Comparison of ENCODE assay signal across 8 cellular contexts in genomic region chr4:86498560-86499166, GRCh38.
DNase-seq lines count a peak whose midpoint lies in the region; ATAC-seq and TF ChIP-seq lines count a peak whose summit lies in the region.

No MANE protein-coding gene starts in this region.

- H3K4me2 ChIP-seq in smooth muscle cell = peak overlapping the region; percentile 70

- TF ChIP-seq CTCF in Calu3 (IDR thresholded peaks at IDR 0.05; ENCODE audit: unreplicated experiment) (peak; percentile 61), left ventricle myocardium inferior (IDR thresholded peaks at IDR 0.05; ENCODE audit: borderline replicate concordance) (peak; percentile 84), smooth muscle cell (IDR thresholded peaks at IDR 0.05; ENCODE audit: borderline replicate concordance, insufficient read depth, poor library complexity, severe bottlenecking) (peak; percentile 89)

- no peaks in the 10 kb centered on the region for H3K36me3 Mint-ChIP-seq in Calu3 (ENCODE audit: insufficient read depth, unreplicated experiment)
- H3K36me3 Mint-ChIP-seq in activated T-helper 17 cell treated with anti-CD3 and anti-CD28 coated beads, Interleukin-2, amount 50 U/mL, for 72 hours (ENCODE audit: low read depth) = no peaks in the 10 kb centered on the region

- peak; percentile 81 for ATAC-seq in HG03135 (IDR thresholded peaks at IDR 0.05; ENCODE audit: unreplicated experiment)
- peak; percentile 74 for ATAC-seq in activated T-helper 17 cell treated with anti-CD3 and anti-CD28 coated beads, Interleukin-2, amount 50 U/mL, for 72 hours (replicated peaks)

- DNase-seq in Calu3 (peak; percentile 8), GM19238 (ENCODE audit: insufficient read length, low spot score) (peak; percentile 10), NCI-H2171 treated with DMSO at 0.1 percent for 48 hours (lab: John Stamatoyannopoulos, UW) (peak; percentile 27), left ventricle myocardium inferior (no peak), smooth muscle cell (lab: John Stamatoyannopoulos, UW; ENCODE audit: unreplicated experiment) (no peak), GM19240 (ENCODE audit: insufficient read length, low spot score) (no peak)

- H3K9me3 ChIP-seq in left ventricle myocardium inferior (replicated peaks) (no peaks in the 10 kb centered on the region), smooth muscle cell (replicated peaks; ENCODE audit: low read depth) (no peaks in the 10 kb centered on the region)

- CTCF ChIA-PET in Calu3 (lab: Charles Lee) = interaction anchor here (0.6 to 1.0 kb wide), 5 partner anchors 24 to 721 kb away, joined by 3 to 5 read pairs (median 3); partner anchors contain the start of genes C4orf36 and PTPN13

- H3K27ac ChIP-seq in left ventricle myocardium inferior (replicated peaks) = no peak overlapping the region
- H3K27ac ChIP-seq in smooth muscle cell (ENCODE audit: low read depth) = peak overlapping the region; percentile 4

- no peak overlapping the region for H3K27ac Mint-ChIP-seq in Calu3 (ENCODE audit: unreplicated experiment)
- no peak overlapping the region for H3K27ac Mint-ChIP-seq in activated T-helper 17 cell treated with anti-CD3 and anti-CD28 coated beads, Interleukin-2, amount 50 U/mL, for 72 hours

- intact Hi-C loops in Calu3 (cut with micrococcal nuclease; ENCODE audit: unreplicated experiment) (loop anchor here (1.0 to 10.0 kb wide), 5 partner anchors 84 to 397 kb away; no protein-coding TSS in a partner anchor), left ventricle myocardium inferior (cut with micrococcal nuclease) (loop anchor here (5.0 kb wide), 1 partner anchor 399 kb away; no protein-coding TSS in a partner anchor)

- peaks cover 18% of the 10 kb centered on the region for H3K4me1 Mint-ChIP-seq in Calu3 (ENCODE audit: low read depth, unreplicated experiment)
- no peaks in the 10 kb centered on the region for H3K4me1 Mint-ChIP-seq in activated T-helper 17 cell treated with anti-CD3 and anti-CD28 coated beads, Interleukin-2, amount 50 U/mL, for 72 hours

- no peak overlapping the region for H3K4me3 ChIP-seq in left ventricle myocardium inferior
- H3K4me3 ChIP-seq in smooth muscle cell = no peak overlapping the region

- H3K36me3 ChIP-seq in left ventricle myocardium inferior (no peaks in the 10 kb centered on the region), smooth muscle cell (ENCODE audit: low read depth) (no peaks in the 10 kb centered on the region)

- H3K27me3 ChIP-seq in left ventricle myocardium inferior (ENCODE audit: low read depth) = no peaks in the 10 kb centered on the region
- H3K27me3 ChIP-seq in smooth muscle cell (ENCODE audit: low read depth) = no peaks in the 10 kb centered on the region

- WGBS in smooth muscle cell (ENCODE audit: low lambda C conversion rate) = 13% methylated on average over 4 of the region's 4 CpGs

- peaks cover 12% of the 10 kb centered on the region for H3K4me1 ChIP-seq in left ventricle myocardium inferior
- H3K4me1 ChIP-seq in smooth muscle cell (ENCODE audit: low read depth) = peaks cover 33% of the 10 kb centered on the region

- no peak overlapping the region for H3K4me3 Mint-ChIP-seq in Calu3 (ENCODE audit: low read depth, unreplicated experiment)
- no peak overlapping the region for H3K4me3 Mint-ChIP-seq in activated T-helper 17 cell treated with anti-CD3 and anti-CD28 coated beads, Interleukin-2, amount 50 U/mL, for 72 hours

- no peaks in the 10 kb centered on the region for H3K9me3 Mint-ChIP-seq in Calu3 (ENCODE audit: low read depth, unreplicated experiment)
- no peaks in the 10 kb centered on the region for H3K9me3 Mint-ChIP-seq in activated T-helper 17 cell treated with anti-CD3 and anti-CD28 coated beads, Interleukin-2, amount 50 U/mL, for 72 hours

- H3K27me3 Mint-ChIP-seq in Calu3 (ENCODE audit: unreplicated experiment) = no peaks in the 10 kb centered on the region
- H3K27me3 Mint-ChIP-seq in activated T-helper 17 cell treated with anti-CD3 and anti-CD28 coated beads, Interleukin-2, amount 50 U/mL, for 72 hours = peaks cover 3% of the 10 kb centered on the region

- no peaks in the 10 kb centered on the region for H3K79me2 ChIP-seq in smooth muscle cell (ENCODE audit: low read depth)

- no TSS peak for BruUV-seq in Calu3 (replicated peaks; lab: Mats Ljungman, UMichigan)

- H2AFZ ChIP-seq in smooth muscle cell (ENCODE audit: low read depth) = no peak overlapping the region

- H3F3A ChIP-seq in smooth muscle cell (ENCODE audit: low read depth) = peaks cover 8% of the 10 kb centered on the region

- no peaks in the 10 kb centered on the region for H4K20me1 ChIP-seq in smooth muscle cell (ENCODE audit: low read depth)

- no peak overlapping the region for H3K9ac ChIP-seq in smooth muscle cell (ENCODE audit: low read depth)

Comparison
In these comparisons a context has a peak if more than half of its experiments do, and no peak if none do; other contexts are left out.
1. DNase-seq: peak in Calu3 (single experiment), GM19238 (single experiment) and NCI-H2171 treated with DMSO at 0.1 percent for 48 hours (single experiment); none in left ventricle myocardium inferior (single experiment), smooth muscle cell (single experiment) and GM19240 (single experiment).
2. Peak in every context shown above with its lines, with median percentiles within 50 percentile points of each other: CTCF ChIP-seq.